In the genomic region with DNA sequence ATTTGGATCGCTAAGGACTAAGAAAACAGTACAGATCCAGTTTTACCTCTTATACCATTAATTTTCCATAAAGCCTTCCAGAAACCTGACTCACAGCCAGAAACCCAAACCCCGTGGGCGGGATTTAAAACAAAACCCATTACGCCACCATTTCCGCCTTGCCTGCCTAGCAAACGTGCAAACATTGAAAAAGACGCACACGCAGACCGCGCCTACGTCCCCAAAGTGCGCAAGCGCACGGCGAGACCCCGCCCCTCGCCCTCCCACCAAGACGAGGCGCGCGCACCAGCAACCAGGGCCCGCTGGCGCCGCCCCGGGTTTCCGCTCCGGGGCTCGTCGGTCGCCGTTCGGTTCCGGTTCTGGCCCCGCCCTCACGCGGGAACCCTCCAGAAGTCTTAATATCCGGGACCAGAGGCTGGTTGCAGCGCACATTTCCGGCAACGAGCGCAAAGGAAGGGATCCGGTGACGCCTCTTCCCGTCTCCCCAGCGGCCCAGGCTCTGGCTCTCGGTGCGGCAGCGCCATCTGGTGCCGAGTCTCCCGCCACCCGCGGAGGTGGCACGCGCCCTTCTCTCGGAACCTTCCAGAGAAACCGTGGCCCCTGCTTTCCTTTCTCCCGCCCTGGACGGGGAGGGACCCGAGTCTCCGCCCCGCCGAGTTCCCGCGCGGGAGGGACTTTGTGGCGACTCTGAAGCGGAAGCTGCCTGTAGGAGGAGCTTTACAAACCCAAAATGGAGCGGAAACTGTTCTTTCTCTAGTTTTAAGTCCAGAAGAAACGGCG, we compare ENCODE assay signal across 1 cellular context.
TF ChIP-seq lines count a peak whose summit lies in the region.

No MANE protein-coding gene starts in this region.

TF ChIP-seq in HCT116, 20 proteins besides CTCF, POLR2A, EP300 and RAD21 (continued from another document):
- TF ChIP-seq, protein P1, sequence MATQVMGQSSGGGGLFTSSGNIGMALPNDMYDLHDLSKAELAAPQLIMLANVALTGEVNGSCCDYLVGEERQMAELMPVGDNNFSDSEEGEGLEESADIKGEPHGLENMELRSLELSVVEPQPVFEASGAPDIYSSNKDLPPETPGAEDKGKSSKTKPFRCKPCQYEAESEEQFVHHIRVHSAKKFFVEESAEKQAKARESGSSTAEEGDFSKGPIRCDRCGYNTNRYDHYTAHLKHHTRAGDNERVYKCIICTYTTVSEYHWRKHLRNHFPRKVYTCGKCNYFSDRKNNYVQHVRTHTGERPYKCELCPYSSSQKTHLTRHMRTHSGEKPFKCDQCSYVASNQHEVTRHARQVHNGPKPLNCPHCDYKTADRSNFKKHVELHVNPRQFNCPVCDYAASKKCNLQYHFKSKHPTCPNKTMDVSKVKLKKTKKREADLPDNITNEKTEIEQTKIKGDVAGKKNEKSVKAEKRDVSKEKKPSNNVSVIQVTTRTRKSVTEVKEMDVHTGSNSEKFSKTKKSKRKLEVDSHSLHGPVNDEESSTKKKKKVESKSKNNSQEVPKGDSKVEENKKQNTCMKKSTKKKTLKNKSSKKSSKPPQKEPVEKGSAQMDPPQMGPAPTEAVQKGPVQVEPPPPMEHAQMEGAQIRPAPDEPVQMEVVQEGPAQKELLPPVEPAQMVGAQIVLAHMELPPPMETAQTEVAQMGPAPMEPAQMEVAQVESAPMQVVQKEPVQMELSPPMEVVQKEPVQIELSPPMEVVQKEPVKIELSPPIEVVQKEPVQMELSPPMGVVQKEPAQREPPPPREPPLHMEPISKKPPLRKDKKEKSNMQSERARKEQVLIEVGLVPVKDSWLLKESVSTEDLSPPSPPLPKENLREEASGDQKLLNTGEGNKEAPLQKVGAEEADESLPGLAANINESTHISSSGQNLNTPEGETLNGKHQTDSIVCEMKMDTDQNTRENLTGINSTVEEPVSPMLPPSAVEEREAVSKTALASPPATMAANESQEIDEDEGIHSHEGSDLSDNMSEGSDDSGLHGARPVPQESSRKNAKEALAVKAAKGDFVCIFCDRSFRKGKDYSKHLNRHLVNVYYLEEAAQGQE (IDR thresholded peaks at IDR 0.05; ENCODE audit: low read depth): no peak
- peak; percentile 64; the same call in 1 of the 2 replicates for TF ChIP-seq EGR1 (IDR thresholded peaks at IDR 0.05; ENCODE audit: low read depth)
- peak; percentile 40 for TF ChIP-seq TCF7L2 (IDR thresholded peaks at IDR 0.05; ENCODE audit: borderline replicate concordance, extremely low read depth, insufficient read depth, insufficient read length)
- no peak for TF ChIP-seq SRF (IDR thresholded peaks at IDR 0.05; ENCODE audit: low read depth)
- TF ChIP-seq, protein P2, sequence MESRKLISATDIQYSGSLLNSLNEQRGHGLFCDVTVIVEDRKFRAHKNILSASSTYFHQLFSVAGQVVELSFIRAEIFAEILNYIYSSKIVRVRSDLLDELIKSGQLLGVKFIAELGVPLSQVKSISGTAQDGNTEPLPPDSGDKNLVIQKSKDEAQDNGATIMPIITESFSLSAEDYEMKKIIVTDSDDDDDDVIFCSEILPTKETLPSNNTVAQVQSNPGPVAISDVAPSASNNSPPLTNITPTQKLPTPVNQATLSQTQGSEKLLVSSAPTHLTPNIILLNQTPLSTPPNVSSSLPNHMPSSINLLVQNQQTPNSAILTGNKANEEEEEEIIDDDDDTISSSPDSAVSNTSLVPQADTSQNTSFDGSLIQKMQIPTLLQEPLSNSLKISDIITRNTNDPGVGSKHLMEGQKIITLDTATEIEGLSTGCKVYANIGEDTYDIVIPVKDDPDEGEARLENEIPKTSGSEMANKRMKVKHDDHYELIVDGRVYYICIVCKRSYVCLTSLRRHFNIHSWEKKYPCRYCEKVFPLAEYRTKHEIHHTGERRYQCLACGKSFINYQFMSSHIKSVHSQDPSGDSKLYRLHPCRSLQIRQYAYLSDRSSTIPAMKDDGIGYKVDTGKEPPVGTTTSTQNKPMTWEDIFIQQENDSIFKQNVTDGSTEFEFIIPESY (IDR thresholded peaks at IDR 0.05; ENCODE audit: extremely low read depth, insufficient replicate concordance, low read length): peak; percentile 32
- TF ChIP-seq, protein P3, sequence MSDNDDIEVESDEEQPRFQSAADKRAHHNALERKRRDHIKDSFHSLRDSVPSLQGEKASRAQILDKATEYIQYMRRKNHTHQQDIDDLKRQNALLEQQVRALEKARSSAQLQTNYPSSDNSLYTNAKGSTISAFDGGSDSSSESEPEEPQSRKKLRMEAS (IDR thresholded peaks at IDR 0.05): peak; percentile 96
- no peak for TF ChIP-seq CEBPB (IDR thresholded peaks at IDR 0.05; ENCODE audit: low read depth)
- TF ChIP-seq JUND (IDR thresholded peaks at IDR 0.05): no peak
- no peak for TF ChIP-seq EZH2phosphoT487 (IDR thresholded peaks at IDR 0.05; ENCODE audit: borderline replicate concordance)
- peak; percentile 82; the same call in 1 of the 2 replicates for TF ChIP-seq CBX3 (IDR thresholded peaks at IDR 0.05; ENCODE audit: low read depth)
- TF ChIP-seq FOSL1 (IDR thresholded peaks at IDR 0.05; ENCODE audit: low read depth): no peak
- no peak; the same call in 1 of the 2 replicates for TF ChIP-seq SP1 (IDR thresholded peaks at IDR 0.05; ENCODE audit: low read depth)
- TF ChIP-seq ZNF274 (IDR thresholded peaks at IDR 0.05; ENCODE audit: low read depth, low read length): no peak
- TF ChIP-seq EZH2 (IDR thresholded peaks at IDR 0.05): no peak
- TF ChIP-seq ZFX (IDR thresholded peaks at IDR 0.05): no peak
- peak; percentile 67 for TF ChIP-seq ELF1 (IDR thresholded peaks at IDR 0.05; ENCODE audit: borderline replicate concordance, low read depth)
- 0 out of 2 replicates have a peak, but pooled peaks have one; percentile 65 for TF ChIP-seq SIN3A (IDR thresholded peaks at IDR 0.05; ENCODE audit: low read depth)
